8 cellular contexts compared by ENCODE assay signal in the genomic region with DNA sequence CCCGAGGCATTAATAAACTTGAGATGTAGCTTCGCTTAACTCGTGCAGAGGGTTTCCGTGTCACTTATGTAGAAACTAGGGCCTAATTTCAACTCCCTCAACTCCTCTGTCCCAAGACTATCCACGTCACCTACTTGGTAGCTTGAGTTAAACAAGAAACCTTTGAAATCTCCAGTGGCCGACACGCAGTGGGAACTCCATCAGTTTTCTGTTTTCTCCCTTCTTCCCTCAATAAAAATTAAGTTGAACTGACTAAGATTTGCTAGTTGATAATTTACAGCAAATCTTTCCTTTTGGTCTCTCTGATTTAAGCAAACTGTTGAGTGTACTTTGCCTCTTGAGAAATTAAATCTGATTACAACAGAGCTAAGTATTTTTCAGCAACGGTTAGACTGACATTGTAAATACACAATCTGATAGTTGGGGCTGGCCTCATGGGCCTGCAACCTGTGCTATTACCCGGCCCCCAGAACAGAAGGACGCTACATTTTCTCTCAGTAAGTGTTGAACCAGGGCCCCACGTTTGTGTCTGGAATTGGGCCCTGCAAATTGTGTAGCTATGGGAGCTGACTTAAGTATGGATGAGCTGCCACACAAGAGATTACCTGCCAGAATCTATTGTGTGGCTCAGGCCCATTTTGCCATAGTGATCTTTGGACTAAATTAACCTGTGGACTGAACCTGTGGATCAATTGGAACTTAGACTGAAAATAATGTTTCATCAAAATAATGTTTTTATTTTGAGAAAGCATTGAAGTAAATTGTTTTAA. TPM values are rescaled to one million over a fixed set of nuclear protein-coding genes. Genes with fewer than 3 reads are reported as not detected.
DNase-seq lines count a peak whose midpoint lies in the region; ATAC-seq and TF ChIP-seq lines count a peak whose summit lies in the region.

No MANE protein-coding gene starts in this region.

- H3K36me3 Mint-ChIP-seq in CD8-positive, alpha-beta T cell: peaks cover 18% of the 10 kb centered on the region
- peaks cover 29% of the 10 kb centered on the region for H3K36me3 Mint-ChIP-seq in dendritic cell treated with granulocyte-macrophage colony-stimulating factor and Interleukin-4, amounts not matched to agents 40 ng/mL and 50 ng/mL, for 4 days (ENCODE audit: low read depth)
- H3K36me3 Mint-ChIP-seq in naive thymus-derived CD4-positive, alpha-beta T cell: peaks cover 0 to 14% (median 5%) of the 10 kb centered on the region in 5 donors

- no peak for TF ChIP-seq CTCF in CD8-positive, alpha-beta T cell (IDR thresholded peaks at IDR 0.05)

- H3K27me3 Mint-ChIP-seq in CD8-positive, alpha-beta T cell (ENCODE audit: low read depth): no peaks in the 10 kb centered on the region
- no peaks in the 10 kb centered on the region for H3K27me3 Mint-ChIP-seq in dendritic cell treated with granulocyte-macrophage colony-stimulating factor and Interleukin-4, amounts not matched to agents 40 ng/mL and 50 ng/mL, for 4 days
- H3K27me3 Mint-ChIP-seq in naive thymus-derived CD4-positive, alpha-beta T cell: peaks cover 0 to 7% (median 0%) of the 10 kb centered on the region in 5 donors

- peaks cover 35% of the 10 kb centered on the region for H3K4me1 ChIP-seq in CD8-positive, alpha-beta T cell (ENCODE audit: insufficient read depth, low read length)
- peaks cover 14 to 33% of the 10 kb centered on the region in 2 donors for H3K4me1 ChIP-seq in naive thymus-derived CD4-positive, alpha-beta T cell (ENCODE audit: control insufficient read depth in 2 of 2, insufficient read depth in 2 of 2, low read length in 2 of 2)

- ATAC-seq in CD8-positive, alpha-beta T cell: no peak
- ATAC-seq in naive thymus-derived CD4-positive, alpha-beta T cell: no peak
- no peak for ATAC-seq in esophagus mucosa
- no peak for ATAC-seq in GM18520 (IDR thresholded peaks at IDR 0.05; ENCODE audit: unreplicated experiment)

- POLR2A ChIA-PET in CD8-positive, alpha-beta T cell (lab: Charles Lee): interaction anchor here (1.4 kb wide), 1 partner anchor 27 kb away, joined by 3 read pairs; no protein-coding TSS in a partner anchor
- POLR2A ChIA-PET in naive thymus-derived CD4-positive, alpha-beta T cell (lab: Charles Lee): interaction anchor here (0.7 kb wide), 1 partner anchor 1460 kb away, joined by 3 read pairs; no protein-coding TSS in a partner anchor

- CTCF ChIA-PET in CD8-positive, alpha-beta T cell (lab: Charles Lee): no interaction called here
- CTCF ChIA-PET in naive thymus-derived CD4-positive, alpha-beta T cell (lab: Charles Lee): no interaction called here

- DNase-seq in CD8-positive, alpha-beta T cell: no peak
- DNase-seq in NCI-H82 treated with DMSO at 0.1 percent for 48 hours (lab: John Stamatoyannopoulos, UW; ENCODE audit: unreplicated experiment): peak; percentile 29
- DNase-seq in naive thymus-derived CD4-positive, alpha-beta T cell: peak in 2 of 9 donors; percentile 2 to 4
- no peak for DNase-seq in ecto neural progenitor cell (ENCODE audit: low spot score)
- no peak for DNase-seq in stimulated activated naive CD4-positive, alpha-beta T cell (lab: John Stamatoyannopoulos, UW)

- H3K27me3 ChIP-seq in CD8-positive, alpha-beta T cell (ENCODE audit: insufficient read depth, low read length): no peaks in the 10 kb centered on the region
- H3K27me3 ChIP-seq in naive thymus-derived CD4-positive, alpha-beta T cell (ENCODE audit: control insufficient read depth in 2 of 2, insufficient read depth in 2 of 2, low read length in 2 of 2): no peaks in the 10 kb centered on the region

- H3K36me3 ChIP-seq in CD8-positive, alpha-beta T cell (ENCODE audit: insufficient read depth, low read length): no peaks in the 10 kb centered on the region
- peaks cover 0 to 5% (median 0%) of the 10 kb centered on the region in 3 experiments for H3K36me3 ChIP-seq in naive thymus-derived CD4-positive, alpha-beta T cell (ENCODE audit: control insufficient read depth in 2 of 3, insufficient read depth in 3 of 3, low read length in 3 of 3)

- intact Hi-C loops in CD8-positive, alpha-beta T cell (cut with DNase I, micrococcal nuclease): loop anchor here (1.0 to 10.0 kb wide), 5 partner anchors 130 to 1505 kb away; partner anchors contain the start of genes LRCH1 (in 1 of the 2), RB1 (in 1 of the 2) and ZC3H13 (in 1 of the 2)
- intact Hi-C loops in dendritic cell treated with granulocyte-macrophage colony-stimulating factor and Interleukin-4, amounts not matched to agents 40 ng/mL and 50 ng/mL, for 4 days (cut with micrococcal nuclease): loop anchor here (2.0 kb wide), 1 partner anchor 245 kb away; the partner anchor contains the start of gene LRCH1
- intact Hi-C loops in naive thymus-derived CD4-positive, alpha-beta T cell (cut with micrococcal nuclease): loop anchor here (1.0 to 10.0 kb wide), 10 partner anchors 45 to 1879 kb away; partner anchors contain the start of genes SUCLA2 (in 2 of the 2), CYSLTR2 (in 1 of the 2), LCP1 (in 1 of the 2) and TPT1 (in 1 of the 2)

- H3K4me3 Mint-ChIP-seq in CD8-positive, alpha-beta T cell: peak overlapping the region; percentile 99
- H3K4me3 Mint-ChIP-seq in dendritic cell treated with granulocyte-macrophage colony-stimulating factor and Interleukin-4, amounts not matched to agents 40 ng/mL and 50 ng/mL, for 4 days: peak overlapping the region; percentile 96
- H3K4me3 Mint-ChIP-seq in naive thymus-derived CD4-positive, alpha-beta T cell: peak overlapping the region; percentile 91 to 99 (median 93)

- peak overlapping the region; percentile 77 for H3K27ac ChIP-seq in CD8-positive, alpha-beta T cell (ENCODE audit: low read depth, low read length)
- H3K27ac ChIP-seq in naive thymus-derived CD4-positive, alpha-beta T cell (ENCODE audit: low read depth, low read length): peak overlapping the region; percentile 82

- peak overlapping the region; percentile 99 for H3K27ac Mint-ChIP-seq in CD8-positive, alpha-beta T cell
- H3K27ac Mint-ChIP-seq in dendritic cell treated with granulocyte-macrophage colony-stimulating factor and Interleukin-4, amounts not matched to agents 40 ng/mL and 50 ng/mL, for 4 days: peak overlapping the region; percentile 94
- H3K27ac Mint-ChIP-seq in naive thymus-derived CD4-positive, alpha-beta T cell: peak overlapping the region; percentile 92 to 99 (median 98)

- H3K4me3 ChIP-seq in CD8-positive, alpha-beta T cell (ENCODE audit: low read depth, low read length): peak overlapping the region; percentile 76
- peak overlapping the region; percentile 85 for H3K4me3 ChIP-seq in naive thymus-derived CD4-positive, alpha-beta T cell (ENCODE audit: low read length)

- H3K9me3 ChIP-seq in CD8-positive, alpha-beta T cell (ENCODE audit: low read length): no peaks in the 10 kb centered on the region
- no peaks in the 10 kb centered on the region for H3K9me3 ChIP-seq in naive thymus-derived CD4-positive, alpha-beta T cell (ENCODE audit: control insufficient read depth in 2 of 3, low read length in 3 of 3)

- H3K4me1 Mint-ChIP-seq in CD8-positive, alpha-beta T cell (ENCODE audit: low read depth): peaks cover 43% of the 10 kb centered on the region
- peaks cover 33% of the 10 kb centered on the region for H3K4me1 Mint-ChIP-seq in dendritic cell treated with granulocyte-macrophage colony-stimulating factor and Interleukin-4, amounts not matched to agents 40 ng/mL and 50 ng/mL, for 4 days (ENCODE audit: low read depth)
- H3K4me1 Mint-ChIP-seq in naive thymus-derived CD4-positive, alpha-beta T cell: peaks cover 20 to 51% (median 47%) of the 10 kb centered on the region in 7 donors

- no peaks in the 10 kb centered on the region for H3K9me3 Mint-ChIP-seq in CD8-positive, alpha-beta T cell
- H3K9me3 Mint-ChIP-seq in dendritic cell treated with granulocyte-macrophage colony-stimulating factor and Interleukin-4, amounts not matched to agents 40 ng/mL and 50 ng/mL, for 4 days: no peaks in the 10 kb centered on the region
- peaks cover 0 to 2% (median 0%) of the 10 kb centered on the region in 11 donors for H3K9me3 Mint-ChIP-seq in naive thymus-derived CD4-positive, alpha-beta T cell

RNA-seq across cellular contexts. Expression of gene ESD, which starts 0.7 kb away (rescaled TPM):
- 10 to 100 TPM; 30.5 to 31.0 TPM for total RNA-seq in CD8-positive, alpha-beta T cell
- total RNA-seq in naive thymus-derived CD4-positive, alpha-beta T cell: 10 to 100 TPM; 35.3 to 80.1 (median 57.0) TPM
- 100 to 1,000 TPM; 167 to 182 TPM for polyA plus RNA-seq in naive thymus-derived CD4-positive, alpha-beta T cell
- total RNA-seq in esophagus mucosa: 72.2 TPM
